1 cellular context compared by ENCODE assay signal in the genomic region with DNA sequence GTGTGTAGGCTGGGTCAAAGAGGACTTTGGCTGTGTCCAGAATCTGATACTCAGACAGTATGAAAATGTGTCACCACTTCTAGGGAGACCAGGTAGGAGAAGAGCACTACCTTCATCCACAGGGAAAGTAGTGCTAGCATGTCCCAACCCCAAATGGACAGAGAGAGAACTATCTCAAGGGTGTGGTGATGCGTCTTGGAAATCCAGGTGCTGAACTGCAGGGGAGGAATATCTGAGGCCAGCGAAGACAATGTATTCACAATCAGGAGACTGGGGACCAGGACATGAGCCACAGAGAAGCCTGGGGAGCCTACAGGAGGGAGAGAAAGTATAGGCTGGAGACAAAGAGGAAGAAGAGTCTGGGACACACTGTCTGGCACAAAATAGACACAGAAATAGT.
TF ChIP-seq lines count a peak whose summit lies in the region.

No MANE protein-coding gene starts in this region.

TF ChIP-seq in GM23338, 12 proteins besides CTCF, POLR2A, EP300 and RAD21 (continued from another document):
- TF ChIP-seq JUNB (IDR thresholded peaks at IDR 0.05; ENCODE audit: unreplicated experiment) (no peak), ZNF114 (CRISPR knock-in tag; IDR thresholded peaks at IDR 0.05) (no peak)
